Comparison of ENCODE assay signal across 23 cellular contexts in the genomic region with DNA sequence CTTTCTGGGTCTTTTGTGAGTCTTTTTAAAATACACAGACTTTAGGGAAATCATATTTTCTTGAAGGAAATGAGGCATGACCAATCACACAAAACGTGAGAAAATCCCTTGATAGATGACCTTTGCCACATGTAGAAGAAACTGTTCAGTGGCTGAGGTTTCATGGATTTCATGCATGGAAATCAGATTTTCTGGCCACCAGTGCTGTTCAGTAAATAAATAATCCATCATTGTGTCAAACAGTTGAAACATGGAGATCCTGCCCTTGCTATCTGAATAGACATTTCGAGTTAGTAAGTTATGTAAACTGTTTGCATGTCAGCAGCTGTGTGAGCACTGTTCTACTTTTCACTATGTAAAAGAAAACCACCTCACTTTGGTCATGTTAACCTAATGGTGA.
"Had no signal": no experiment of that assay in that cellular context is flagged by ENCODE, and none has a peak within 500 bp of the region (broad histone marks: within the 10 kb centered on the region; RNA-seq: fewer than 3 reads in every experiment).

No MANE protein-coding gene starts in this region.

- DNase-seq: colonic mucosa; effector memory CD4-positive, alpha-beta T cell; erythroblast; esophagus squamous epithelium; hypothalamus; left ventricle myocardium superior; lower lobe of right lung; naive B cell; stimulated activated CD4-positive, alpha-beta T cell treated with anti-CD3 and anti-CD28 coated beads, Interleukin-12 subunit alpha, Interleukin-12 subunit beta, amount 100 ng/mL, for 4 hours; stimulated activated CD4-positive, alpha-beta T cell treated with anti-CD3 and anti-CD28 coated beads, Interleukin-1b, Interleukin-23, amount 100 ng/mL, for 48 hours; stimulated activated CD4-positive, alpha-beta T cell treated with anti-CD3 and anti-CD28 coated beads, Interleukin-4, amount 100 ng/mL, for 1 hour; stimulated activated CD8-positive, alpha-beta memory T cell treated with anti-CD3 and anti-CD28 coated beads, Interleukin-4, amount 100 ng/mL, for 48 hours; stimulated activated naive CD4-positive, alpha-beta T cell; stimulated activated naive CD8-positive, alpha-beta T cell treated with anti-CD3 and anti-CD28 coated beads, Interleukin-15, amount 100 ng/mL, for 72 hours; transverse colon had no signal

- H3K4me2 ChIP-seq: smooth muscle cell had no signal

- ATAC-seq: left ventricle myocardium superior; lower lobe of right lung; natural killer cell treated with Interleukin-12 subunit alpha and Interleukin-12 subunit beta and Interleukin-15 and Interleukin-18, amount 100 ng/mL, for 72 hours; sciatic nerve; stimulated activated naive CD8-positive, alpha-beta T cell treated with anti-CD3 and anti-CD28 coated beads, Interleukin-15, amount 100 ng/mL, for 72 hours had no signal

- H3K27ac ChIP-seq: colonic mucosa, esophagus squamous epithelium, lower lobe of right lung, neutrophil, parathyroid adenoma, prostate gland, right atrium auricular region, suprapubic skin, transverse colon had no signal

- H2AFZ ChIP-seq: parathyroid adenoma had no signal

- H3K27me3 ChIP-seq: colonic mucosa, esophagus squamous epithelium, neutrophil, right atrium auricular region, suprapubic skin, transverse colon had no signal

- H3K9me3 ChIP-seq: colonic mucosa, esophagus squamous epithelium, lower lobe of right lung, neutrophil, prostate gland, right atrium auricular region, suprapubic skin, transverse colon had no signal

- H3K4me3 ChIP-seq: colonic mucosa, esophagus squamous epithelium, lower lobe of right lung, prostate gland, right atrium auricular region, smooth muscle cell, suprapubic skin, transverse colon had no signal

- H3K4me1 ChIP-seq: colonic mucosa, esophagus squamous epithelium, lower lobe of right lung, parathyroid adenoma, prostate gland, right atrium auricular region, suprapubic skin, transverse colon had no signal

- H3K9ac ChIP-seq: parathyroid adenoma had no signal

- H3K36me3 ChIP-seq: colonic mucosa, esophagus squamous epithelium, lower lobe of right lung, neutrophil, prostate gland, right atrium auricular region, suprapubic skin, transverse colon had no signal
